9 cellular contexts compared by ENCODE assay signal in the genomic region with DNA sequence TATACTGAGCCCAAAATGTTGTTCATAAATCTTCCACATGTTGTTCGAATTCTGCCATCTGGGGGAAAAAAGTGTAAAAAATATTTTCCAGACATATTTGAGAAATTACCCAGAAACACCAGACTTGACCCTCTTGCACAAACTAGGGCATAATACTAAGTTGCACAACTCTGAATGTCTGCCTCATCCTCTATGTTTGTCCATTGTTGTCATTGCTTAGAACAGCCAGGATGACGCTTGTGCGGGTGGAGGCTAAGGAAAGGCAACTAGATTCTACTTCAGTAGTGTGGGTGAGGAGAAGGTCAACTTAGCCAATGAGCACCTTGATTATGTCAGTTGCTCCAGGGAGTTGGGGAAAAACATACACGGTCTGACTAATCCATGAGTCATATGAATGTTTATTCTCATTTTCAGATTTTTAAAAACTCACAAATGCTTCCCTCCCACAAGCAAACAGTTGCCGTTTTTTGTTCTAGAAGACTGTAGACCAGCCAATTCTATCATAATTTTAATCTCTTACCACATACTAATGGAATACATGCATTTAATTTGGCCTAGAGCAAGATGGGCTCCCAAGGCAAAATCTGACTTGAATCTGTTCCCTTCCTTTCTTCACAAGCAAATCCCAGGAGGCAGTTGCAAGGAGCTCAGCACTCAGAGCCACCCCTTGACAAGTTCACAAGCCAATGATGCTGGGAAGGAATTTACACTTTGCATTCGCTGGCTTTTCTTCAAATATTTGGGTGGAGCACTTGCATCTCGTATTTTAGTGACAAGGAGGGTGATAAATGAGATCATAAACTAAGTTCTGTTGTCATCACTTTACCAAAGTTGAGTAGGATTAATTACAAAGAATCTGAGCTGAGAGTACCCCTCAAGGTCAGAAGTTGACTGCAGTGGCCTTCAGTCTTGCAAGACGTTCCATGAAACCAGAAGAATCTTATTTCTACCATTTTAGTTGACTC.
DNase-seq lines count a peak whose midpoint lies in the region; ATAC-seq and TF ChIP-seq lines count a peak whose summit lies in the region.
"Had no signal": no experiment of that assay in that cellular context is flagged by ENCODE, and none has a peak within 500 bp of the region (broad histone marks: within the 10 kb centered on the region; RNA-seq: fewer than 3 reads in every experiment).

No MANE protein-coding gene starts in this region.

- no peak overlapping the region for H3K27ac ChIP-seq in MM.1S (ENCODE audit: low read length)
- H3K27ac ChIP-seq: HL-60 had no signal

- no peak overlapping the region for H3K9ac ChIP-seq in MM.1S (ENCODE audit: low read length)

- no peaks in the 10 kb centered on the region for H3F3A ChIP-seq in MM.1S (ENCODE audit: insufficient read depth, low read length)

- no peaks in the 10 kb centered on the region for H4K20me1 ChIP-seq in MM.1S (ENCODE audit: insufficient read depth, low read length)

- no peaks in the 10 kb centered on the region for H3K27me3 ChIP-seq in MM.1S (replicated peaks; ENCODE audit: insufficient read depth, low read length)

- H3K36me3 ChIP-seq in MM.1S (replicated peaks; ENCODE audit: insufficient read depth, low read length): no peaks in the 10 kb centered on the region

- DNase-seq in GM04504 (ENCODE audit: low read depth) (peak; percentile 99), SK-MEL-5 (ENCODE audit: low read depth, low spot score) (peak; percentile 36), fibroblast of the conjunctiva (ENCODE audit: low read depth) (peak; percentile 98), skeletal muscle cell (ENCODE audit: low read depth) (peak; percentile 99), MM.1S (no peak), NCI-H2227 treated with DMSO at 0.1 percent for 48 hours (lab: John Stamatoyannopoulos, UW) (no peak)
- no peak for DNase-seq in effector CD4-positive, alpha-beta T cell

- H2AFZ ChIP-seq in MM.1S (ENCODE audit: low read length): no peak overlapping the region

- no peaks in the 10 kb centered on the region for H3K79me2 ChIP-seq in MM.1S (ENCODE audit: low read length)

- peaks cover 3% of the 10 kb centered on the region; the same call in 1 of the 2 replicates for H3K4me1 ChIP-seq in MM.1S (ENCODE audit: low read length)

- no peaks in the 10 kb centered on the region for H3K9me2 ChIP-seq in MM.1S (replicated peaks; ENCODE audit: insufficient read depth, low read length)

- H3K4me3 ChIP-seq in skeletal muscle cell (ENCODE audit: low read depth, low read length): no peak overlapping the region
- no peak overlapping the region for H3K4me3 ChIP-seq in MM.1S (ENCODE audit: low read length)

- H3K4me2 ChIP-seq in MM.1S (ENCODE audit: low read depth, low read length): no peak overlapping the region

- no peaks in the 10 kb centered on the region for H3K9me3 ChIP-seq in MM.1S (replicated peaks; ENCODE audit: insufficient read depth, low read length)

- no peak for ATAC-seq in GM18907 (IDR thresholded peaks at IDR 0.05; ENCODE audit: unreplicated experiment)

- no peak for TF ChIP-seq CTCF in MM.1S (IDR thresholded peaks at IDR 0.05; ENCODE audit: low read length)

- in situ Hi-C loops in SK-MEL-5 (cut with HindIII; ENCODE audit: low pct_unique_long_range_greater_than_20kb, low sequenced_read_pairs): no loop called here

Comparison
In these comparisons a context has a peak if more than half of its experiments do, and no peak if none do; other contexts are left out.
1. DNase-seq: peak in GM04504 (single experiment), SK-MEL-5 (single experiment), fibroblast of the conjunctiva (single experiment) and skeletal muscle cell (single experiment); none in MM.1S (single experiment), NCI-H2227 treated with DMSO at 0.1 percent for 48 hours (single experiment) and effector CD4-positive, alpha-beta T cell (single experiment).